8 cellular contexts compared by ENCODE assay signal in the genomic region with DNA sequence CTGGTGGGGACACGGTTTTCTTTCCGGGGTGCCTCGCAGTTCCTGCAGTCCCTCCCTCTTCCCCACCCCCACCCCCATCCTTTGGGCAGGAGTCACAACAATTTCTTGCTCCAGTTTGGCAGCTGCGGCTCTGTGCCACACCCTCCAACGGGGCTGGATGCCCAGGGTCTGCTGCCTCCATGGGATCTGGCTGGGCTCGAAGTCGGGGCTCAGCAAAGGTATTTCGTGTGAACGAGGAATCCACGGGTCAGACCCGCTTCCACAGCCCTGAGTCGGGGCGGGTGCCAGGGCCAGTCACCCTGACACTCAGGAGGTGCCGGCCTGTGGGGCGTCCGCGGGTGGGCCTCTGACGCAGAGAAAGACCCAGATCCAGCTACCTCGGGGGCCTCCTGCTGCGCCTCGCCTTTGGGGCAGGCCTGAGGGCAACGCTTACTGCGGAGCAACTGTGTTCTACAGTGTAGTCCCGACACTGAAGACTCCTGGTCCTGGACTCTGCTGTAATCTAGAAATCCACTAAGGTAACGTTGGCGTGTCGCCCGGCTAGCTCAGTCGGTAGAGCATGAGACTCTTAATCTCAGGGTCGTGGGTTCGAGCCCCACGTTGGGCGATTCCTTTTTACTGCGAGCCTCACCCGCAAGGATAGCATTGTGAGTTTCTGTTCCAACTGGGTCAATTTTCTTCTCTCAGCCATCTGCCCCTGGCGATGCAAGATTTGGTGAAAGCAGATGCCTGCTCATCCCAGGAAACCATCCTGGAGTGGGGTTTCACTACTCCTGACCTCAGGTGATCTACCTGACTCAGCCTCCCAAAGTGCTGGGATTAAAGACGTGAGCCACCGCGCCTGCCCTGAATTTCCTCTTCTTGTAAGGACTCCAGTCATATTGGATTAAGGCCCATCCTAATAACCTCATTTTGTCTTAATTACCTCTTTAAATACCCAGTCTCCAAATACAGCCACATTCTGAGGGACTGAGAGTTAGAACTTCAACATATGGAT. TPM values are rescaled to one million over a fixed set of nuclear protein-coding genes. Genes with fewer than 3 reads are reported as not detected.
DNase-seq lines count a peak whose midpoint lies in the region; ATAC-seq and TF ChIP-seq lines count a peak whose summit lies in the region.

No MANE protein-coding gene starts in this region.

- H4K8ac ChIP-seq in mesenchymal stem cell (ENCODE audit: low read length) = peak overlapping the region; percentile 16

- no peak overlapping the region for H3K4me3 Mint-ChIP-seq in activated naive CD4-positive, alpha-beta T cell treated with anti-CD3 and anti-CD28 coated beads, Interleukin-2, amount 10 ng/mL, durations not matched to agents 7 days and 5 days

- H3F3A ChIP-seq in GM23248 (ENCODE audit: insufficient read depth) = 0 out of 2 replicates have a peak, but pooled peaks cover 5% of the 10 kb centered on the region

- peaks cover 68 to 82% of the 10 kb centered on the region in 2 experiments for H3K27me3 ChIP-seq in mesenchymal stem cell (ENCODE audit: control insufficient read depth in 1 of 2, insufficient read depth in 1 of 2, low read length in 2 of 2)
- H3K27me3 ChIP-seq in GM23248 (replicated peaks; ENCODE audit: insufficient read depth) = peaks cover 66% of the 10 kb centered on the region

- no peaks in the 10 kb centered on the region for H3K9me2 ChIP-seq in GM23248 (ENCODE audit: insufficient read depth)

- H3K4me3 ChIP-seq in mesenchymal stem cell (ENCODE audit: insufficient read depth in 1 of 2, low read depth in 1 of 2, low read length in 2 of 2) (no peak overlapping the region), GM23248 (no peak overlapping the region)

- H4K20me1 ChIP-seq in GM23248 (ENCODE audit: insufficient read depth) = no peaks in the 10 kb centered on the region

- peak overlapping the region in 1 of 2 experiments; percentile 40 for H3K18ac ChIP-seq in mesenchymal stem cell (ENCODE audit: low read depth in 1 of 2, low read length in 2 of 2)

- no peaks in the 10 kb centered on the region for H3K79me2 ChIP-seq in GM23248 (ENCODE audit: insufficient read depth)

- DNase-seq in Daoy (ENCODE audit: low read depth) = peak; percentile 85
- no peak for DNase-seq in activated naive CD4-positive, alpha-beta T cell treated with anti-CD3 and anti-CD28 coated beads, Interleukin-2, amount 10 ng/mL, durations not matched to agents 7 days and 5 days
- DNase-seq in mesenchymal stem cell = peak; percentile 42
- DNase-seq in GM23248 = no peak

- CTCF ChIA-PET in activated naive CD4-positive, alpha-beta T cell treated with anti-CD3 and anti-CD28 coated beads, Interleukin-2, amount 10 ng/mL, durations not matched to agents 7 days and 5 days (lab: Charles Lee) = no interaction called here

- WGBS in mesenchymal stem cell = 12% methylated on average over 39 of the region's 39 CpGs
- 12 to 14% methylated on average over 36 to 38 of the region's 39 CpGs for WGBS in GM23248 (ENCODE audit: low coverage in 1 of 2, low lambda C conversion rate in 2 of 2, missing lambda C conversion rate in 2 of 2), 2 experiments

- no peak overlapping the region for H3K23ac ChIP-seq in mesenchymal stem cell (ENCODE audit: low read length in 2 of 2)

- no peak overlapping the region for H2BK12ac ChIP-seq in mesenchymal stem cell (ENCODE audit: low read length in 2 of 2)

- no peak for ATAC-seq in HG03139 (IDR thresholded peaks at IDR 0.05; ENCODE audit: unreplicated experiment)
- no peak for ATAC-seq in HG03280 (IDR thresholded peaks at IDR 0.05; ENCODE audit: unreplicated experiment)
- ATAC-seq in GM18861 (IDR thresholded peaks at IDR 0.05; ENCODE audit: unreplicated experiment) = no peak

- no peak overlapping the region for H4K91ac ChIP-seq in mesenchymal stem cell (ENCODE audit: low read length)

- H3K14ac ChIP-seq in mesenchymal stem cell (ENCODE audit: low read length in 2 of 2) = no peak overlapping the region

- peaks cover 99% of the 10 kb centered on the region for H3K27me3 Mint-ChIP-seq in activated naive CD4-positive, alpha-beta T cell treated with anti-CD3 and anti-CD28 coated beads, Interleukin-2, amount 10 ng/mL, durations not matched to agents 7 days and 5 days

- H3K4ac ChIP-seq in mesenchymal stem cell (ENCODE audit: low read depth in 1 of 2, low read length in 2 of 2) = no peak overlapping the region

- no peak overlapping the region for H3K9ac ChIP-seq in mesenchymal stem cell (ENCODE audit: low read length)
- no peak overlapping the region for H3K9ac ChIP-seq in GM23248

- H2AFZ ChIP-seq in mesenchymal stem cell (ENCODE audit: low read depth, low read length) = no peak overlapping the region
- H2AFZ ChIP-seq in GM23248 = no peak overlapping the region

- no peak for TF ChIP-seq EP300 in Ishikawa (IDR thresholded peaks at IDR 0.05; ENCODE audit: borderline replicate concordance)

- peak overlapping the region; percentile 62 for H3K27ac Mint-ChIP-seq in activated naive CD4-positive, alpha-beta T cell treated with anti-CD3 and anti-CD28 coated beads, Interleukin-2, amount 10 ng/mL, durations not matched to agents 7 days and 5 days

- peaks cover 40% of the 10 kb centered on the region for H3K4me1 Mint-ChIP-seq in activated naive CD4-positive, alpha-beta T cell treated with anti-CD3 and anti-CD28 coated beads, Interleukin-2, amount 10 ng/mL, durations not matched to agents 7 days and 5 days

- no peak for TF ChIP-seq RAD21 in Ishikawa (IDR thresholded peaks at IDR 0.05; ENCODE audit: low read depth)

- H2BK5ac ChIP-seq in mesenchymal stem cell (ENCODE audit: low read depth, low read length, poor library complexity, severe bottlenecking) = no peak overlapping the region

- in situ Hi-C loops in GM23248 (cut with MboI) = no loop called here

- no peak overlapping the region for H2BK120ac ChIP-seq in mesenchymal stem cell (ENCODE audit: low read depth, low read length)

- H3K4me2 ChIP-seq in mesenchymal stem cell (ENCODE audit: low read length, poor library complexity, severe bottlenecking) (peak overlapping the region; percentile 41), GM23248 (ENCODE audit: unreplicated experiment) (no peak overlapping the region)

- H3K27ac ChIP-seq in mesenchymal stem cell (ENCODE audit: low read length, poor library complexity, severe bottlenecking) (no peak overlapping the region), GM23248 (no peak overlapping the region)

- H3K36me3 ChIP-seq in mesenchymal stem cell (ENCODE audit: control insufficient read depth in 1 of 2, insufficient read depth in 2 of 2, low read depth in 1 of 2, low read length in 2 of 2) = no peaks in the 10 kb centered on the region
- no peaks in the 10 kb centered on the region for H3K36me3 ChIP-seq in GM23248 (ENCODE audit: low read depth)

- no peaks in the 10 kb centered on the region for H3K79me1 ChIP-seq in mesenchymal stem cell (replicated peaks; ENCODE audit: low read length, poor library complexity, severe bottlenecking)

- no peak overlapping the region for H2AK5ac ChIP-seq in mesenchymal stem cell (ENCODE audit: low read length, severe bottlenecking)

- H2BK15ac ChIP-seq in mesenchymal stem cell (ENCODE audit: low read depth, poor library complexity, severe bottlenecking) = no peak overlapping the region

- no peaks in the 10 kb centered on the region for H3K9me3 Mint-ChIP-seq in activated naive CD4-positive, alpha-beta T cell treated with anti-CD3 and anti-CD28 coated beads, Interleukin-2, amount 10 ng/mL, durations not matched to agents 7 days and 5 days

- peaks cover 4% of the 10 kb centered on the region for H3K36me3 Mint-ChIP-seq in activated naive CD4-positive, alpha-beta T cell treated with anti-CD3 and anti-CD28 coated beads, Interleukin-2, amount 10 ng/mL, durations not matched to agents 7 days and 5 days

- H3K4me1 ChIP-seq in mesenchymal stem cell (ENCODE audit: control insufficient read depth, insufficient read depth, low read depth, low read length) = peaks cover 30% of the 10 kb centered on the region
- 0 out of 2 replicates have a peak, but pooled peaks cover 3% of the 10 kb centered on the region for H3K4me1 ChIP-seq in GM23248 (ENCODE audit: insufficient read depth)

- no peaks in the 10 kb centered on the region for H3K9me3 ChIP-seq in mesenchymal stem cell (ENCODE audit: control insufficient read depth, low read length)
- H3K9me3 ChIP-seq in GM23248 (ENCODE audit: low read depth) = no peaks in the 10 kb centered on the region

TF ChIP-seq in Ishikawa, 13 proteins besides CTCF, POLR2A, EP300 and RAD21:
- TF ChIP-seq TEAD4 (IDR thresholded peaks at IDR 0.05) = peak; percentile 57
- TF ChIP-seq ZBTB7A (IDR thresholded peaks at IDR 0.05; ENCODE audit: low read depth) = no peak
TF ChIP-seq in Ishikawa: peak in this region for 1.

RNA-seq across cellular contexts. Expression of gene OR1F1, which starts 12.5 kb away (rescaled TPM):
- total RNA-seq in Daoy (2014; rRNA removed; shearing (Covaris generic)) = not detected in 2 replicates
- 0.28 TPM for polyA plus RNA-seq in mesenchymal stem cell (2013, experiment 1 of 2)
- polyA plus RNA-seq in mesenchymal stem cell (2013, experiment 2 of 2) = 0.21 TPM
- total RNA-seq in GM23248 (2014; rRNA removed; shearing (Covaris generic)) = 5.3 TPM in 1 of 2 replicates, not detected in the other
- not detected in 2 replicates for polyA plus RNA-seq in GM23248 (2016; fragmentation: Nextera tagmentation; extraction: Ambion mirVana)

RNA-seq across cellular contexts. Expression of gene ZNF213, which starts 40.6 kb away (rescaled TPM):
- 3.7 and 5.6 TPM in 2 replicates for total RNA-seq in Daoy (2014; rRNA removed; shearing (Covaris generic))
- polyA plus RNA-seq in mesenchymal stem cell (2013, experiment 1 of 2) = 6.1 TPM
- 5.7 TPM for polyA plus RNA-seq in mesenchymal stem cell (2013, experiment 2 of 2)
- total RNA-seq in GM23248 (2014; rRNA removed; shearing (Covaris generic)) = 7.3 and 7.7 TPM in 2 replicates
- 5.3 and 5.4 TPM in 2 replicates for polyA plus RNA-seq in GM23248 (2016; fragmentation: Nextera tagmentation; extraction: Ambion mirVana)

RNA-seq across cellular contexts. Expression of gene ZNF200, which starts 59.5 kb away (rescaled TPM):
- 8.0 and 8.7 TPM in 2 replicates for total RNA-seq in Daoy (2014; rRNA removed; shearing (Covaris generic))
- polyA plus RNA-seq in mesenchymal stem cell (2013, experiment 1 of 2) = 4.7 TPM
- polyA plus RNA-seq in mesenchymal stem cell (2013, experiment 2 of 2) = 4.2 TPM
- total RNA-seq in GM23248 (2014; rRNA removed; shearing (Covaris generic)) = 6.2 and 10.3 TPM in 2 replicates
- 7.0 and 7.8 TPM in 2 replicates for polyA plus RNA-seq in GM23248 (2016; fragmentation: Nextera tagmentation; extraction: Ambion mirVana)

Comparison
In these comparisons a context has a peak if more than half of its experiments do, and no peak if none do; other contexts are left out.
1. DNase-seq: peak in Daoy (single experiment) and mesenchymal stem cell (single experiment); none in activated naive CD4-positive, alpha-beta T cell treated with anti-CD3 and anti-CD28 coated beads, Interleukin-2, amount 10 ng/mL, durations not matched to agents 7 days and 5 days (single experiment) and GM23248 (single experiment).